In genomic region chr14:55272922-55273321, GRCh38 we compare ENCODE assay signal across 8 cellular contexts. TPM values are rescaled to one million over a fixed set of nuclear protein-coding genes. Genes with fewer than 3 reads are reported as not detected.
A peak's percentile ranks its signal among the peaks of the same experiment; 100 is the strongest.
DNase-seq lines count a peak whose midpoint lies in the region; ATAC-seq and TF ChIP-seq lines count a peak whose summit lies in the region.

No MANE protein-coding gene starts in this region.

- peak overlapping the region; percentile 2 for H3K27ac Mint-ChIP-seq in activated CD8-positive, alpha-beta T cell treated with anti-CD3 and anti-CD28 coated beads for 36 hours
- H3K27ac Mint-ChIP-seq in immature natural killer cell, result peak overlapping the region; percentile 8 to 95 (median 94)

- H3K9me3 Mint-ChIP-seq in activated T-cell treated with anti-CD3 and anti-CD28 coated beads, Interleukin-2, amount 50 U/mL, for 4 hours, result no peaks in the 10 kb centered on the region
- H3K9me3 Mint-ChIP-seq in activated CD8-positive, alpha-beta T cell treated with anti-CD3 and anti-CD28 coated beads for 36 hours, result no peaks in the 10 kb centered on the region
- no peaks in the 10 kb centered on the region for H3K9me3 Mint-ChIP-seq in immature natural killer cell

- H3K4me1 Mint-ChIP-seq in activated T-cell treated with anti-CD3 and anti-CD28 coated beads, Interleukin-2, amount 50 U/mL, for 4 hours (ENCODE audit: low read depth), result peaks cover 56% of the 10 kb centered on the region
- H3K4me1 Mint-ChIP-seq in activated CD8-positive, alpha-beta T cell treated with anti-CD3 and anti-CD28 coated beads for 36 hours (ENCODE audit: low read depth), result peaks cover 55% of the 10 kb centered on the region
- peaks cover 52 to 71% of the 10 kb centered on the region in 2 donors for H3K4me1 Mint-ChIP-seq in immature natural killer cell

- no peaks in the 10 kb centered on the region for H3K27me3 Mint-ChIP-seq in activated T-cell treated with anti-CD3 and anti-CD28 coated beads, Interleukin-2, amount 50 U/mL, for 4 hours (ENCODE audit: low read depth)
- no peaks in the 10 kb centered on the region for H3K27me3 Mint-ChIP-seq in activated CD8-positive, alpha-beta T cell treated with anti-CD3 and anti-CD28 coated beads for 36 hours
- peaks cover 8 to 12% (median 10%) of the 10 kb centered on the region in 3 donors for H3K27me3 Mint-ChIP-seq in immature natural killer cell (ENCODE audit: low read depth in 3 of 3)

- no peaks in the 10 kb centered on the region for H3K27me3 ChIP-seq in suprapubic skin

- no peaks in the 10 kb centered on the region for H3K36me3 ChIP-seq in suprapubic skin

- peak overlapping the region; percentile 97 for H3K4me3 ChIP-seq in suprapubic skin

- POLR2A ChIA-PET in activated CD8-positive, alpha-beta T cell treated with anti-CD3 and anti-CD28 coated beads for 36 hours (lab: Charles Lee), result interaction anchor here (0.5 to 1.7 kb wide), 3 partner anchors 22 to 98 kb away, joined by 3 to 4 read pairs (median 4); no protein-coding TSS in a partner anchor

- TF ChIP-seq EP300 in suprapubic skin (IDR thresholded peaks at IDR 0.05), result no peak

- 38% methylated on average over 2 of the region's 2 CpGs for WGBS in suprapubic skin

- no peak for TF ChIP-seq POLR2A in suprapubic skin (IDR thresholded peaks at IDR 0.05)

- TF ChIP-seq CTCF in activated CD8-positive, alpha-beta T cell treated with anti-CD3 and anti-CD28 coated beads for 36 hours (IDR thresholded peaks at IDR 0.05), result no peak
- TF ChIP-seq CTCF in suprapubic skin (IDR thresholded peaks at IDR 0.05), result no peak

- CTCF ChIA-PET in activated CD8-positive, alpha-beta T cell treated with anti-CD3 and anti-CD28 coated beads for 36 hours (lab: Charles Lee), result interaction anchor here (0.8 to 5.8 kb wide), 9 partner anchors 10 to 143 kb away, joined by 3 to 87 read pairs (median 4); no protein-coding TSS in a partner anchor

- no peaks in the 10 kb centered on the region for H3K36me3 Mint-ChIP-seq in activated T-cell treated with anti-CD3 and anti-CD28 coated beads, Interleukin-2, amount 50 U/mL, for 4 hours (ENCODE audit: insufficient read depth)
- peaks cover 5% of the 10 kb centered on the region for H3K36me3 Mint-ChIP-seq in activated CD8-positive, alpha-beta T cell treated with anti-CD3 and anti-CD28 coated beads for 36 hours (ENCODE audit: low read depth)
- H3K36me3 Mint-ChIP-seq in immature natural killer cell, result no peaks in the 10 kb centered on the region

- H3K4me1 ChIP-seq in suprapubic skin, result peaks cover 31% of the 10 kb centered on the region

- no peak for DNase-seq in activated T-cell treated with anti-CD3 and anti-CD28 coated beads, Interleukin-2, amount 50 U/mL, for 4 hours
- DNase-seq in activated T-cell treated with anti-CD3 and anti-CD28 coated beads, Interleukin-2, amount 50 U/mL, for 1 hour, result no peak
- DNase-seq in activated CD8-positive, alpha-beta T cell treated with anti-CD3 and anti-CD28 coated beads for 36 hours, result no peak
- no peak for DNase-seq in immature natural killer cell
- no peak for DNase-seq in suprapubic skin (ENCODE audit: low spot score in 2 of 2)
- DNase-seq in effector CD8-positive, alpha-beta T cell (lab: John Stamatoyannopoulos, UW), result no peak
- DNase-seq in AG20443 (ENCODE audit: low spot score), result no peak
- DNase-seq in stimulated activated CD4-positive, alpha-beta T cell treated with anti-CD3 and anti-CD28 coated beads, Interleukin-2, amount 100 ng/mL, for 24 hours, result no peak

- intact Hi-C loops in activated CD8-positive, alpha-beta T cell treated with anti-CD3 and anti-CD28 coated beads for 36 hours (cut with micrococcal nuclease), result loop anchor here (1.0 to 10.0 kb wide), 3 partner anchors 59 to 312 kb away; partner anchors contain the start of gene KTN1

- ATAC-seq in activated T-cell treated with anti-CD3 and anti-CD28 coated beads, Interleukin-2, amount 50 U/mL, for 4 hours, result no peak
- no peak for ATAC-seq in activated CD8-positive, alpha-beta T cell treated with anti-CD3 and anti-CD28 coated beads for 36 hours

- H3K9me3 ChIP-seq in suprapubic skin, result no peaks in the 10 kb centered on the region

- H3K27ac ChIP-seq in suprapubic skin, result no peak overlapping the region

- H3K4me3 Mint-ChIP-seq in activated T-cell treated with anti-CD3 and anti-CD28 coated beads, Interleukin-2, amount 50 U/mL, for 4 hours, result peak overlapping the region; percentile 91
- peak overlapping the region; percentile 87 for H3K4me3 Mint-ChIP-seq in activated CD8-positive, alpha-beta T cell treated with anti-CD3 and anti-CD28 coated beads for 36 hours
- peak overlapping the region; percentile 91 to 96 (median 92) for H3K4me3 Mint-ChIP-seq in immature natural killer cell

RNA-seq across cellular contexts. Expression of gene FBXO34, which starts 1.7 kb away (rescaled TPM):
- total RNA-seq in activated T-cell treated with anti-CD3 and anti-CD28 coated beads, Interleukin-2, amount 50 U/mL, for 4 hours, result 10 to 100 TPM; 12.9 to 16.7 (median 14.9) TPM
- total RNA-seq in activated CD8-positive, alpha-beta T cell treated with anti-CD3 and anti-CD28 coated beads for 36 hours, result 10 to 100 TPM; 17.7 to 20.0 TPM
- 10 to 100 TPM; 25.0 to 38.2 (median 38.1) TPM for polyA plus RNA-seq in immature natural killer cell
- 10 to 100 TPM; 28.8 to 44.4 (median 33.8) TPM for total RNA-seq in suprapubic skin
